ENCODE assay signal across 13 cellular contexts in genomic region chr7:117837841-117838240, GRCh38. TPM values are rescaled to one million over a fixed set of nuclear protein-coding genes. Genes with fewer than 3 reads are reported as not detected.
A peak's percentile ranks its signal among the peaks of the same experiment; 100 is the strongest.
DNase-seq lines count a peak whose midpoint lies in the region; ATAC-seq and TF ChIP-seq lines count a peak whose summit lies in the region.
"Had no signal": no experiment of that assay in that cellular context is flagged by ENCODE, and none has a peak within 500 bp of the region (broad histone marks: within the 10 kb centered on the region; RNA-seq: fewer than 3 reads in every experiment).

No MANE protein-coding gene starts in this region.

- peaks cover 13 to 28% (median 21%) of the 10 kb centered on the region in 3 experiments for H3K36me3 Mint-ChIP-seq in H9 (ENCODE audit: insufficient read depth in 1 of 3, low read depth in 3 of 3)
- H3K36me3 Mint-ChIP-seq in activated T-cell treated with anti-CD3 and anti-CD28 coated beads, Interleukin-2, amount 50 U/mL, for 4 hours (ENCODE audit: insufficient read depth): no peaks in the 10 kb centered on the region
- peaks cover 78% of the 10 kb centered on the region for H3K36me3 Mint-ChIP-seq in nephron progenitor cell (ENCODE audit: low read depth)
- H3K36me3 Mint-ChIP-seq: activated CD8-positive, alpha-beta memory T cell treated with anti-CD3 and anti-CD28 coated beads, Interleukin-2, amount 10 ng/mL, durations not matched to agents 7 days and 5 days had no signal

- H4K8ac ChIP-seq in H9 (replicated peaks; ENCODE audit: insufficient read length, low read depth, low read length): no peak overlapping the region

- no peak overlapping the region for H3K9ac ChIP-seq in H9 (ENCODE audit: extremely low read depth, insufficient read length, low read length)
- H3K9ac ChIP-seq: BLaER1 treated with 17β-estradiol and CSF1 and Interleukin-3, amounts not matched to agents 10 nM and 100 nM had no signal

- H3K4me3 Mint-ChIP-seq in H9: no peak overlapping the region
- H3K4me3 Mint-ChIP-seq in activated T-cell treated with anti-CD3 and anti-CD28 coated beads, Interleukin-2, amount 50 U/mL, for 4 hours: no peak overlapping the region
- no peak overlapping the region for H3K4me3 Mint-ChIP-seq in nephron progenitor cell
- H3K4me3 Mint-ChIP-seq: activated CD8-positive, alpha-beta memory T cell treated with anti-CD3 and anti-CD28 coated beads, Interleukin-2, amount 10 ng/mL, durations not matched to agents 7 days and 5 days had no signal

- H3K4me2 ChIP-seq in H9 (ENCODE audit: insufficient read depth, insufficient read length, low read length): no peak overlapping the region
- H3K4me2 ChIP-seq: BLaER1 treated with 17β-estradiol and CSF1 and Interleukin-3, amounts not matched to agents 10 nM and 100 nM had no signal

- no peaks in the 10 kb centered on the region for H3K27me3 ChIP-seq in H9 (ENCODE audit: insufficient read depth, low read length)
- H3K27me3 ChIP-seq: BLaER1 treated with 17β-estradiol and CSF1 and Interleukin-3, amounts not matched to agents 10 nM and 100 nM; tibial nerve had no signal

- H3K56ac ChIP-seq in H9 (ENCODE audit: insufficient read length, low read depth, low read length): no peak overlapping the region

- no peak overlapping the region for H2AK5ac ChIP-seq in H9 (ENCODE audit: insufficient read length, low read length)

- no peak overlapping the region for H3K18ac ChIP-seq in H9 (ENCODE audit: insufficient read length, low read depth, low read length)

- H2BK20ac ChIP-seq in H9 (ENCODE audit: low read depth, low read length, poor library complexity, severe bottlenecking): no peak overlapping the region

- H3K79me2 ChIP-seq in H9 (ENCODE audit: insufficient read depth, low read length): no peaks in the 10 kb centered on the region

- no peaks in the 10 kb centered on the region for H4K20me1 ChIP-seq in H9 (ENCODE audit: control insufficient read depth, insufficient read depth, insufficient read length)
- H4K20me1 ChIP-seq: BLaER1 treated with 17β-estradiol and CSF1 and Interleukin-3, amounts not matched to agents 10 nM and 100 nM had no signal

- no peak overlapping the region for H4K5ac ChIP-seq in H9 (ENCODE audit: insufficient read length, low read depth, low read length)

- TF ChIP-seq CTCF in H9 (conservative IDR thresholded peaks at IDR 0.05): no peak
- no peak for TF ChIP-seq CTCF in nephron progenitor cell (IDR thresholded peaks at IDR 0.05)

- ATAC-seq in GM18517 (IDR thresholded peaks at IDR 0.05; ENCODE audit: unreplicated experiment): peak; percentile 86
- ATAC-seq in GM21515 (IDR thresholded peaks at IDR 0.05; ENCODE audit: unreplicated experiment): peak; percentile 68
- ATAC-seq in HG03103 (IDR thresholded peaks at IDR 0.05; ENCODE audit: low read depth, unreplicated experiment): peak; percentile 82
- no peak for ATAC-seq in activated T-cell treated with anti-CD3 and anti-CD28 coated beads, Interleukin-2, amount 50 U/mL, for 4 hours
- ATAC-seq: activated CD8-positive, alpha-beta memory T cell treated with anti-CD3 and anti-CD28 coated beads, Interleukin-2, amount 10 ng/mL, durations not matched to agents 7 days and 5 days had no signal

- H3K79me1 ChIP-seq in H9 (ENCODE audit: insufficient read depth, low read depth, low read length, poor library complexity, severe bottlenecking): no peaks in the 10 kb centered on the region

- no peak overlapping the region for H2BK15ac ChIP-seq in H9 (ENCODE audit: low read depth, low read length)

- no peaks in the 10 kb centered on the region for H3K23me2 ChIP-seq in H9 (ENCODE audit: insufficient read length, low read depth, low read length, poor library complexity, severe bottlenecking)

- H3K27ac ChIP-seq in H9 (ENCODE audit: insufficient read length, low read depth, low read length): no peak overlapping the region
- H3K27ac ChIP-seq: BLaER1 treated with 17β-estradiol and CSF1 and Interleukin-3, amounts not matched to agents 10 nM and 100 nM; tibial nerve had no signal

- H4K91ac ChIP-seq in H9 (ENCODE audit: insufficient read length, low read depth, low read length): no peak overlapping the region

- no peak overlapping the region for H2BK5ac ChIP-seq in H9 (ENCODE audit: insufficient read length, low read length)

- H2BK120ac ChIP-seq in H9 (ENCODE audit: low read depth, low read length, poor library complexity, severe bottlenecking): no peak overlapping the region

- H3K9me3 ChIP-seq in H9 (ENCODE audit: control insufficient read depth, low read depth, low read length): no peaks in the 10 kb centered on the region
- H3K9me3 ChIP-seq: tibial nerve had no signal

- no CpG with 5 or more reads among the region's 1 CpG for WGBS in H9 (ENCODE audit: extremely low coverage, insufficient read length, low lambda C conversion rate)

- no peak overlapping the region for H2BK12ac ChIP-seq in H9 (ENCODE audit: insufficient read length, low read depth, low read length)

- no peak overlapping the region for H3K14ac ChIP-seq in H9 (ENCODE audit: insufficient read depth, low read length)

- H3K4me1 ChIP-seq in H9 (ENCODE audit: insufficient read depth, low read length): peaks cover 6% of the 10 kb centered on the region; the same call in 1 of the 2 replicates

- H3K27me3 Mint-ChIP-seq in H9 (ENCODE audit: low read depth): no peaks in the 10 kb centered on the region
- no peaks in the 10 kb centered on the region for H3K27me3 Mint-ChIP-seq in activated T-cell treated with anti-CD3 and anti-CD28 coated beads, Interleukin-2, amount 50 U/mL, for 4 hours (ENCODE audit: low read depth)
- H3K27me3 Mint-ChIP-seq in nephron progenitor cell (ENCODE audit: low read depth, poor library complexity): no peaks in the 10 kb centered on the region
- H3K27me3 Mint-ChIP-seq: activated CD8-positive, alpha-beta memory T cell treated with anti-CD3 and anti-CD28 coated beads, Interleukin-2, amount 10 ng/mL, durations not matched to agents 7 days and 5 days had no signal

- H3K27ac Mint-ChIP-seq in H9: no peak overlapping the region
- H3K27ac Mint-ChIP-seq in nephron progenitor cell: no peak overlapping the region
- H3K27ac Mint-ChIP-seq: activated CD8-positive, alpha-beta memory T cell treated with anti-CD3 and anti-CD28 coated beads, Interleukin-2, amount 10 ng/mL, durations not matched to agents 7 days and 5 days had no signal

- no peak overlapping the region for H2AFZ ChIP-seq in H9 (ENCODE audit: low read length)

- no peak overlapping the region for H3T11ph ChIP-seq in H9 (ENCODE audit: low read length)

- DNase-seq in OCI-M1 (lab: John Stamatoyannopoulos, UW) (peak; percentile 23), kidney glomerular epithelial cell (lab: John Stamatoyannopoulos, UW) (no peak), H9 (no peak), nephron progenitor cell (no peak)
- DNase-seq in activated T-cell treated with anti-CD3 and anti-CD28 coated beads, Interleukin-2, amount 50 U/mL, for 4 hours: no peak
- DNase-seq: activated CD8-positive, alpha-beta memory T cell treated with anti-CD3 and anti-CD28 coated beads, Interleukin-2, amount 10 ng/mL, durations not matched to agents 7 days and 5 days; NCI-H2171 treated with DMSO at 0.1 percent for 48 hours; T-helper 1 cell had no signal

- H3K9me3 Mint-ChIP-seq in H9: no peaks in the 10 kb centered on the region
- peaks cover 6% of the 10 kb centered on the region for H3K9me3 Mint-ChIP-seq in activated T-cell treated with anti-CD3 and anti-CD28 coated beads, Interleukin-2, amount 50 U/mL, for 4 hours
- H3K9me3 Mint-ChIP-seq in nephron progenitor cell: peaks cover 30% of the 10 kb centered on the region

- H3K4ac ChIP-seq in H9 (ENCODE audit: low read depth, low read length): no peak overlapping the region

- H3K23ac ChIP-seq in H9 (ENCODE audit: insufficient read length, low read depth, low read length): no peak overlapping the region

- H3K4me1 Mint-ChIP-seq in H9 (peaks cover 31 to 33% of the 10 kb centered on the region in 2 experiments), nephron progenitor cell (peaks cover 37% of the 10 kb centered on the region)
- no peaks in the 10 kb centered on the region for H3K4me1 Mint-ChIP-seq in activated T-cell treated with anti-CD3 and anti-CD28 coated beads, Interleukin-2, amount 50 U/mL, for 4 hours (ENCODE audit: low read depth)
- H3K4me1 Mint-ChIP-seq: activated CD8-positive, alpha-beta memory T cell treated with anti-CD3 and anti-CD28 coated beads, Interleukin-2, amount 10 ng/mL, durations not matched to agents 7 days and 5 days had no signal

RNA-seq across cellular contexts. Expression of gene CTTNBP2, which starts 35.4 kb away (rescaled TPM):
- total RNA-seq in H9 (2021): 15.7 and 17.6 TPM in 2 replicates
- total RNA-seq in activated T-cell treated with anti-CD3 and anti-CD28 coated beads, Interleukin-2, amount 50 U/mL, for 4 hours: under 1 TPM in 2 of 3 donors, not detected in 1; 0.05 to 0.08 TPM
- total RNA-seq: activated CD8-positive, alpha-beta memory T cell treated with anti-CD3 and anti-CD28 coated beads, Interleukin-2, amount 10 ng/mL, durations not matched to agents 7 days and 5 days had no signal

Comparison
In these comparisons a context has a peak if more than half of its experiments do, and no peak if none do; other contexts are left out.
1. ATAC-seq: peak in GM18517 (single experiment), GM21515 (single experiment) and HG03103 (single experiment); none in activated T-cell treated with anti-CD3 and anti-CD28 coated beads, Interleukin-2, amount 50 U/mL, for 4 hours (0 of 2).
2. RNA of gene CTTNBP2, which starts 35.4 kb away (total RNA-seq): 15.7 to 17.6 TPM in H9; 0.05 to 0.08 TPM in activated T-cell treated with anti-CD3 and anti-CD28 coated beads, Interleukin-2, amount 50 U/mL, for 4 hours; every median in the first group is over 10 times any median in the second.